18 cellular contexts compared by ENCODE assay signal in genomic region chr20:5430670-5431069, GRCh38.
DNase-seq lines count a peak whose midpoint lies in the region; ATAC-seq and TF ChIP-seq lines count a peak whose summit lies in the region.
"Had no signal": no experiment of that assay in that cellular context is flagged by ENCODE, and none has a peak within 500 bp of the region (broad histone marks: within the 10 kb centered on the region; RNA-seq: fewer than 3 reads in every experiment).

No MANE protein-coding gene starts in this region.

- CTCF ChIA-PET in WTC11 (lab: Charles Lee): interaction anchor here (0.6 to 4.9 kb wide), 17 partner anchors 8 to 225 kb away, joined by 3 to 34 read pairs (median 4); partner anchors contain the start of gene PROKR2

- ATAC-seq in WTC11 (peak; percentile 50), GM19395 (IDR thresholded peaks at IDR 0.05; ENCODE audit: unreplicated experiment) (no peak), GM19351 (IDR thresholded peaks at IDR 0.05; ENCODE audit: unreplicated experiment) (no peak)
- no peak for ATAC-seq in activated CD4-positive, CD25-positive, alpha-beta regulatory T cell treated with anti-CD3 and anti-CD28 coated beads, Interleukin-2, amount 50 U/mL, for 24 hours
- ATAC-seq: A549, GM12878 had no signal

- 0 out of 2 replicates have a peak, but pooled peaks have one; percentile 13 for TF ChIP-seq CTCF in BE2C (IDR thresholded peaks at IDR 0.05; ENCODE audit: low read depth, low read length)
- TF ChIP-seq CTCF in WTC11 (IDR thresholded peaks at IDR 0.05): no peak

- H3K9me3 Mint-ChIP-seq in WTC11: no peaks in the 10 kb centered on the region

- H3K4me1 Mint-ChIP-seq in WTC11: no peaks in the 10 kb centered on the region
- H3K4me1 Mint-ChIP-seq: CD14-positive monocyte had no signal

- DNase-seq in BE2C: no peak
- DNase-seq in Jurkat, Clone E6-1 (ENCODE audit: low read depth, low spot score): peak; percentile 1
- no peak for DNase-seq in WTC11 (ENCODE audit: low spot score)
- peak; percentile 4 for DNase-seq in iPS DF 6.9 (ENCODE audit: low read depth, low spot score)
- DNase-seq in EL: no peak
- DNase-seq: COR-L47, GOT3, Karpas-422, NCI-H187 treated with DMSO at 0.1 percent for 48 hours, NCI-H2171 treated with DMSO at 0.1 percent for 48 hours, NCI-H774 had no signal

- H3K27me3 Mint-ChIP-seq in WTC11 (ENCODE audit: low read depth): no peaks in the 10 kb centered on the region

- H3K36me3 ChIP-seq in BE2C (no peaks in the 10 kb centered on the region), iPS DF 6.9 (ENCODE audit: control insufficient read depth, insufficient read depth, low read length) (no peaks in the 10 kb centered on the region)
- H3K36me3 ChIP-seq: SJSA1 had no signal

- POLR2A ChIA-PET in WTC11 (lab: Charles Lee): interaction anchor here (0.9 kb wide), 1 partner anchor 16 kb away, joined by 3 read pairs; no protein-coding TSS in a partner anchor

- H3K27me3 ChIP-seq in BE2C: peaks cover 4% of the 10 kb centered on the region; the same call in 1 of the 2 replicates
- H3K27me3 ChIP-seq in iPS DF 6.9 (ENCODE audit: control insufficient read depth, insufficient read depth, low read length): no peaks in the 10 kb centered on the region

- H3K4me1 ChIP-seq in BE2C: no peaks in the 10 kb centered on the region
- H3K4me1 ChIP-seq in iPS DF 6.9 (ENCODE audit: control insufficient read depth, insufficient read depth, low read length): no peaks in the 10 kb centered on the region
- H3K4me1 ChIP-seq: A549, SJSA1 had no signal

- H3K4me3 Mint-ChIP-seq in WTC11: no peak overlapping the region
- H3K4me3 Mint-ChIP-seq: CD14-positive monocyte had no signal

- H3K4me3 ChIP-seq in BE2C (ENCODE audit: low read depth, low read length) (no peak overlapping the region), iPS DF 6.9 (ENCODE audit: low read length) (no peak overlapping the region)
- no peak overlapping the region for H3K4me3 ChIP-seq in Jurkat, Clone E6-1 (ENCODE audit: low read length)
- H3K4me3 ChIP-seq: A549, GM12878, SJSA1 had no signal

- H3K9me3 ChIP-seq in BE2C (no peaks in the 10 kb centered on the region), iPS DF 6.9 (ENCODE audit: control insufficient read depth, insufficient read depth, low read length) (no peaks in the 10 kb centered on the region)
- H3K9me3 ChIP-seq: SJSA1 had no signal

- WGBS in iPS DF 6.9 (ENCODE audit: insufficient coverage, insufficient read length): no CpG with 5 or more reads among the region's 2 CpGs

- H3K27ac Mint-ChIP-seq in WTC11: no peak overlapping the region
- H3K27ac Mint-ChIP-seq: CD14-positive monocyte had no signal

- H3K27ac ChIP-seq in iPS DF 6.9 (ENCODE audit: low read length): no peak overlapping the region
- H3K27ac ChIP-seq: A549, SJSA1 had no signal

- no peaks in the 10 kb centered on the region for H3K36me3 Mint-ChIP-seq in WTC11
- H3K36me3 Mint-ChIP-seq: CD14-positive monocyte had no signal

TF ChIP-seq in WTC11, 78 proteins besides CTCF, POLR2A, EP300 and RAD21:
- TF ChIP-seq ATF1 (CRISPR knock-in tag; IDR thresholded peaks at IDR 0.05): no peak
- no peak for TF ChIP-seq ZNF416 (CRISPR knock-in tag; IDR thresholded peaks at IDR 0.05)
- TF ChIP-seq ZMAT4 (CRISPR knock-in tag; IDR thresholded peaks at IDR 0.05): no peak
- TF ChIP-seq TEAD4 (CRISPR knock-in tag; IDR thresholded peaks at IDR 0.05): no peak

Comparison
In these comparisons a context has a peak if more than half of its experiments do, and no peak if none do; other contexts are left out.
1. DNase-seq: peak in Jurkat, Clone E6-1 (single experiment) and iPS DF 6.9 (single experiment); none in BE2C (single experiment), WTC11 (single experiment) and EL (single experiment).